ENCODE assay signal across 9 cellular contexts in the genomic region with DNA sequence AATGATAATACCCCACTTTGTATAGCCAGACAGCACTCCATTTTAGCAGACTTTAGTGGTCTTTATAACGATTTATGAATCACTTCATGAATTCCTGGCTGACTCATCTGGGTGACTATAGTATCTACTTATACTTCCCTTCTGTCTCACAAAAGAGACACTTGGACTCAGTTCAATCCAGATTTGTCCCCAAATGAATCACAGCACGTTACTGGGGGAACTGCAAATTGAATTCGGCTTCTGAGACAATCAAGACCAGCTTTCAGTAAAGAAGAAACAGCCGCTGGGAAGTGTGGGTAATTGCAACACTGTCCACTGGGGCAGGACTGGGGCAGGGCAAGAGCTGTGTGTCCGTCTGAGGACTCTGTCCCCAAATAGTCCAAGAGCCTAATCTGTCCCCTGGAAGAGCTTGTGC.
A peak's percentile ranks its signal among the peaks of the same experiment; 100 is the strongest.
DNase-seq lines count a peak whose midpoint lies in the region; ATAC-seq, FAIRE-seq and TF ChIP-seq lines count a peak whose summit lies in the region.
"Had no signal": no experiment of that assay in that cellular context is flagged by ENCODE, and none has a peak within 500 bp of the region (broad histone marks: within the 10 kb centered on the region; RNA-seq: fewer than 3 reads in every experiment).

No MANE protein-coding gene starts in this region.

- ATAC-seq in HG03135 (IDR thresholded peaks at IDR 0.05; ENCODE audit: unreplicated experiment): no peak

- no peak overlapping the region for H3K4me3 Mint-ChIP-seq in astrocyte (ENCODE audit: unreplicated experiment)

- no peaks in the 10 kb centered on the region for H3K27me3 ChIP-seq in astrocyte (ENCODE audit: insufficient read depth, low read length)
- H3K27me3 ChIP-seq: uterus had no signal

- H3K9me3 Mint-ChIP-seq in astrocyte (ENCODE audit: unreplicated experiment): peaks cover 2% of the 10 kb centered on the region

- H3K36me3 ChIP-seq in astrocyte (ENCODE audit: insufficient read depth, low read length): no peaks in the 10 kb centered on the region
- H3K36me3 ChIP-seq: uterus had no signal

- peak overlapping the region; percentile 80 for H3K4me2 ChIP-seq in astrocyte (ENCODE audit: low read length)

- no peaks in the 10 kb centered on the region for H3K9me3 ChIP-seq in astrocyte (ENCODE audit: insufficient read depth, low read depth, low read length)
- H3K9me3 ChIP-seq: uterus had no signal

- peaks cover 17% of the 10 kb centered on the region for H3K36me3 Mint-ChIP-seq in astrocyte (ENCODE audit: low read depth, unreplicated experiment)

- no peaks in the 10 kb centered on the region for H3K27me3 Mint-ChIP-seq in astrocyte (ENCODE audit: low read depth, unreplicated experiment)

- H3K27ac ChIP-seq in astrocyte (ENCODE audit: low read depth, low read length): peak overlapping the region; percentile 98
- H3K27ac ChIP-seq in temporal lobe (ENCODE audit: low read depth, low read length): peak overlapping the region; percentile 22

- H3K79me2 ChIP-seq in astrocyte (ENCODE audit: insufficient read depth, low read length): peaks cover 3% of the 10 kb centered on the region

- FAIRE-seq in astrocyte (lab: Jason Lieb, UNC): peak; percentile 93

- peaks cover 53% of the 10 kb centered on the region for H3K4me1 Mint-ChIP-seq in astrocyte (ENCODE audit: low read depth, unreplicated experiment)

- peak overlapping the region; percentile 2 for H2AFZ ChIP-seq in astrocyte (ENCODE audit: low read depth, low read length)

- no peaks in the 10 kb centered on the region for H4K20me1 ChIP-seq in astrocyte (ENCODE audit: insufficient read depth, low read length)

- DNase-seq in HS-27A (ENCODE audit: low read depth) (peak; percentile 75), astrocyte (ENCODE audit: low read depth) (peak; percentile 94), hepatic stellate cell (ENCODE audit: low spot score) (peak; percentile 68), activated gamma-delta T cell (lab: John Stamatoyannopoulos, UW) (no peak), NOMO-1 treated with DMSO at 0.1 percent for 48 hours (lab: John Stamatoyannopoulos, UW; ENCODE audit: unreplicated experiment) (no peak)
- DNase-seq: NCI-H2171 treated with DMSO at 0.1 percent for 48 hours had no signal

- H3K4me1 ChIP-seq in astrocyte (ENCODE audit: insufficient read depth, low read length): peaks cover 38% of the 10 kb centered on the region
- H3K4me1 ChIP-seq: uterus had no signal

- peak overlapping the region; percentile 82 for H3K9ac ChIP-seq in astrocyte (ENCODE audit: low read length)

- peak overlapping the region; percentile 27 for H3K4me3 ChIP-seq in astrocyte (ENCODE audit: insufficient read depth, low read depth, low read length)
- H3K4me3 ChIP-seq: uterus had no signal

- peak overlapping the region; percentile 90 for H3K27ac Mint-ChIP-seq in astrocyte (ENCODE audit: unreplicated experiment)

- TF ChIP-seq CTCF in astrocyte (IDR thresholded peaks at IDR 0.05; ENCODE audit: insufficient read depth, low read depth, low read length): peak; percentile 28

Comparison
In these comparisons a context has a peak if more than half of its experiments do, and no peak if none do; other contexts are left out.
1. DNase-seq: peak in HS-27A (single experiment), astrocyte (single experiment) and hepatic stellate cell (single experiment); none in activated gamma-delta T cell (single experiment) and NOMO-1 treated with DMSO at 0.1 percent for 48 hours (single experiment).